In genomic region chr7:104548861-104549260, GRCh38 we compare ENCODE assay signal across 15 cellular contexts.
A peak's percentile ranks its signal among the peaks of the same experiment; 100 is the strongest.
DNase-seq lines count a peak whose midpoint lies in the region; TF ChIP-seq lines count a peak whose summit lies in the region.
"Had no signal": no experiment of that assay in that cellular context is flagged by ENCODE, and none has a peak within 500 bp of the region (broad histone marks: within the 10 kb centered on the region; RNA-seq: fewer than 3 reads in every experiment).

No MANE protein-coding gene starts in this region.

- H3K27ac Mint-ChIP-seq in endothelial cell (ENCODE audit: unreplicated experiment) = no peak overlapping the region
- H3K27ac Mint-ChIP-seq: activated T-helper 2 cell treated with anti-CD3 and anti-CD28 coated beads, Interferon-gamma antibody, Interleukin-2, Interleukin-4, amounts not matched to agents 10 μg/mL and 5 μg/mL and 100 μg/mL, durations not matched to agents 14 hours and 24 hours and 36 hours; brain had no signal

- H3K27me3 Mint-ChIP-seq in endothelial cell (ENCODE audit: unreplicated experiment) = peaks cover 1% of the 10 kb centered on the region

- H3K4me3 Mint-ChIP-seq in endothelial cell (ENCODE audit: unreplicated experiment) = no peak overlapping the region
- H3K4me3 Mint-ChIP-seq: brain had no signal

- no peaks in the 10 kb centered on the region for H3K9me3 ChIP-seq in BE2C
- no peaks in the 10 kb centered on the region for H3K9me3 ChIP-seq in prostate gland

- intact Hi-C loops in prostate gland (cut with DNase I) = no loop called here

- H3K36me3 ChIP-seq in BE2C (no peaks in the 10 kb centered on the region), prostate gland (no peaks in the 10 kb centered on the region)

- H3K4me1 ChIP-seq in BE2C = no peaks in the 10 kb centered on the region
- H3K4me1 ChIP-seq in prostate gland (replicated peaks) = no peaks in the 10 kb centered on the region

- H3K9me3 Mint-ChIP-seq in endothelial cell (ENCODE audit: unreplicated experiment) = no peaks in the 10 kb centered on the region
- H3K9me3 Mint-ChIP-seq: activated T-helper 2 cell treated with anti-CD3 and anti-CD28 coated beads, Interferon-gamma antibody, Interleukin-2, Interleukin-4, amounts not matched to agents 10 μg/mL and 5 μg/mL and 100 μg/mL, durations not matched to agents 14 hours and 24 hours and 36 hours; brain had no signal

- H3K27ac ChIP-seq in prostate gland = no peak overlapping the region

- no peaks in the 10 kb centered on the region for H3K36me3 Mint-ChIP-seq in endothelial cell (ENCODE audit: low read depth, unreplicated experiment)
- H3K36me3 Mint-ChIP-seq: brain had no signal

- DNase-seq in BE2C = no peak
- DNase-seq in H4 (ENCODE audit: low spot score) = peak; percentile 11
- DNase-seq in NCI-H526 treated with DMSO at 0.1 percent for 48 hours (lab: John Stamatoyannopoulos, UW) = peak; percentile 57
- DNase-seq in endothelial cell (ENCODE audit: low spot score) = no peak
- DNase-seq in activated gamma-delta T cell (lab: John Stamatoyannopoulos, UW) = no peak
- no peak for DNase-seq in activated effector memory CD4-positive, alpha-beta T cell treated with Interleukin-2 at 50 U/mL for 16 hours
- no peak for DNase-seq in NCI-H226
- DNase-seq in prostate gland (ENCODE audit: low spot score) = no peak
- DNase-seq: activated CD4-positive, alpha-beta T cell treated with anti-CD3 and anti-CD28 coated beads for 48 hours; C1 segment of cervical spinal cord; NCI-H446 treated with DMSO at 0.1 percent for 48 hours; posterior cingulate gyrus; stimulated activated naive CD4-positive, alpha-beta T cell treated with Interleukin-2 at 50 U/mL for 16 hours had no signal

- no peaks in the 10 kb centered on the region for H3K4me1 Mint-ChIP-seq in endothelial cell (ENCODE audit: unreplicated experiment)
- H3K4me1 Mint-ChIP-seq: brain had no signal

- no peak for TF ChIP-seq POLR2A in prostate gland (IDR thresholded peaks at IDR 0.05)

- H3K27me3 ChIP-seq in BE2C = no peaks in the 10 kb centered on the region
- no peaks in the 10 kb centered on the region for H3K27me3 ChIP-seq in prostate gland (replicated peaks; ENCODE audit: insufficient read depth)

- 34% methylated on average over 2 of the region's 2 CpGs for WGBS in prostate gland

- peak; percentile 44 for TF ChIP-seq CTCF in BE2C (IDR thresholded peaks at IDR 0.05; ENCODE audit: low read depth, low read length)
- peak; percentile 38 for TF ChIP-seq CTCF in endothelial cell (IDR thresholded peaks at IDR 0.05; ENCODE audit: unreplicated experiment)
- no peak for TF ChIP-seq CTCF in prostate gland (IDR thresholded peaks at IDR 0.05)

- H3K4me3 ChIP-seq in BE2C (ENCODE audit: low read depth, low read length) (no peak overlapping the region), prostate gland (no peak overlapping the region)

Comparison
In these comparisons a context has a peak if more than half of its experiments do, and no peak if none do; other contexts are left out.
1. DNase-seq: peak in H4 (single experiment) and NCI-H526 treated with DMSO at 0.1 percent for 48 hours (single experiment); none in BE2C (single experiment), endothelial cell (single experiment), activated gamma-delta T cell (single experiment), activated effector memory CD4-positive, alpha-beta T cell treated with Interleukin-2 at 50 U/mL for 16 hours (single experiment), NCI-H226 (single experiment) and prostate gland (single experiment).
2. CTCF ChIP-seq: peak in BE2C (single experiment) and endothelial cell (single experiment); none in prostate gland (0 of 4).